In genomic region chr17:35486920-35487727, GRCh38 we compare ENCODE assay signal across 8 cellular contexts. TPM values are rescaled to one million over a fixed set of nuclear protein-coding genes. Genes with fewer than 3 reads are reported as not detected.
DNase-seq lines count a peak whose midpoint lies in the region; ATAC-seq and TF ChIP-seq lines count a peak whose summit lies in the region.

No MANE protein-coding gene starts in this region.

- H3K27ac Mint-ChIP-seq in activated T-cell treated with anti-CD3 and anti-CD28 coated beads, Interleukin-2, amount 50 U/mL, for 72 hours: peak overlapping the region; percentile 90
- H3K27ac Mint-ChIP-seq in progenitor cell of endocrine pancreas: no peak overlapping the region

- no peak for TF ChIP-seq EP300 in upper lobe of left lung (IDR thresholded peaks at IDR 0.05)

- TF ChIP-seq POLR2A in GM18951 (IDR thresholded peaks at IDR 0.05; ENCODE audit: extremely low read depth, insufficient read depth, insufficient read length) (peak; percentile 43), upper lobe of left lung (IDR thresholded peaks at IDR 0.05) (no peak)

- DNase-seq in NOMO-1 treated with DMSO at 0.1 percent for 48 hours (lab: John Stamatoyannopoulos, UW; ENCODE audit: unreplicated experiment) (peak; percentile 78), foreskin keratinocyte (peak; percentile 7 to 17), progenitor cell of endocrine pancreas (ENCODE audit: low spot score, unreplicated experiment) (no peak), upper lobe of left lung (peak; percentile 65 to 91), PC-3 (no peak), NAMALWA (ENCODE audit: low spot score) (no peak)
- DNase-seq in activated T-cell treated with anti-CD3 and anti-CD28 coated beads, Interleukin-2, amount 50 U/mL, for 72 hours: peak; percentile 91 to 92

- H3F3A ChIP-seq in PC-3 (ENCODE audit: low read length, unreplicated experiment): no peaks in the 10 kb centered on the region

- no peak overlapping the region for H3K4me2 ChIP-seq in PC-3 (ENCODE audit: low read length)

- H3K27me3 Mint-ChIP-seq in activated T-cell treated with anti-CD3 and anti-CD28 coated beads, Interleukin-2, amount 50 U/mL, for 72 hours (ENCODE audit: low read depth): no peaks in the 10 kb centered on the region
- H3K27me3 Mint-ChIP-seq in progenitor cell of endocrine pancreas: peaks cover 82% of the 10 kb centered on the region

- peak overlapping the region; percentile 83 to 87 for H3K4me3 Mint-ChIP-seq in activated T-cell treated with anti-CD3 and anti-CD28 coated beads, Interleukin-2, amount 50 U/mL, for 72 hours
- H3K4me3 Mint-ChIP-seq in progenitor cell of endocrine pancreas (ENCODE audit: low read depth): peak overlapping the region; percentile 62

- peak; percentile 81 to 85 for ATAC-seq in activated T-cell treated with anti-CD3 and anti-CD28 coated beads, Interleukin-2, amount 50 U/mL, for 72 hours (replicated peaks in 1 of 2)
- ATAC-seq in foreskin keratinocyte: peak; percentile 50
- peak; percentile 79 to 90 for ATAC-seq in upper lobe of left lung (ENCODE audit: low FRiP score in 2 of 2)
- ATAC-seq in PC-3: no peak

- TF ChIP-seq CTCF in foreskin keratinocyte (conservative IDR thresholded peaks at IDR 0.05) (no peak), progenitor cell of endocrine pancreas (IDR thresholded peaks at IDR 0.05; ENCODE audit: unreplicated experiment) (no peak), upper lobe of left lung (IDR thresholded peaks at IDR 0.05) (no peak), PC-3 (conservative IDR thresholded peaks at IDR 0.05; ENCODE audit: low read depth, low read length) (no peak)

- no peak overlapping the region for H3K27ac ChIP-seq in foreskin keratinocyte
- peak overlapping the region; percentile 72 to 78 (median 74) for H3K27ac ChIP-seq in upper lobe of left lung
- H3K27ac ChIP-seq in PC-3 (ENCODE audit: low read length): no peak overlapping the region

- H3K27me3 ChIP-seq in foreskin keratinocyte (peaks cover 92% of the 10 kb centered on the region), upper lobe of left lung (peaks cover 0 to 21% (median 8%) of the 10 kb centered on the region in 4 donors), PC-3 (ENCODE audit: low read length) (peaks cover 58% of the 10 kb centered on the region)

- H3K4me3 ChIP-seq in upper lobe of left lung (peak overlapping the region; percentile 42 to 60 (median 53)), PC-3 (ENCODE audit: low read length) (no peak overlapping the region)

- H4K20me1 ChIP-seq in PC-3 (ENCODE audit: low read length): no peaks in the 10 kb centered on the region

- 16 to 28% methylated on average over 16 to 32 of the region's 41 CpGs for WGBS in upper lobe of left lung, 2 donors

- no peaks in the 10 kb centered on the region for H3K79me2 ChIP-seq in PC-3 (ENCODE audit: low read length)

- peaks cover 55% of the 10 kb centered on the region for H3K4me1 Mint-ChIP-seq in activated T-cell treated with anti-CD3 and anti-CD28 coated beads, Interleukin-2, amount 50 U/mL, for 72 hours (ENCODE audit: low read depth)
- H3K4me1 Mint-ChIP-seq in progenitor cell of endocrine pancreas (ENCODE audit: low read depth): no peaks in the 10 kb centered on the region

- no peak overlapping the region for H2AFZ ChIP-seq in PC-3 (ENCODE audit: low read length)

- CTCF ChIA-PET in PC-3 (lab: Charles Lee): no interaction called here

- no peaks in the 10 kb centered on the region for H3K36me3 ChIP-seq in upper lobe of left lung
- H3K36me3 ChIP-seq in PC-3 (ENCODE audit: low read depth, low read length): no peaks in the 10 kb centered on the region

- intact Hi-C loops in PC-3 (cut with micrococcal nuclease): no loop called here

- H3K9me2 ChIP-seq in PC-3 (replicated peaks; ENCODE audit: low read length): no peaks in the 10 kb centered on the region

- in situ Hi-C loops in GM18951 (cut with MboI; ENCODE audit: low sequenced_read_pairs, unreplicated experiment): no loop called here

- H3K9me3 Mint-ChIP-seq in activated T-cell treated with anti-CD3 and anti-CD28 coated beads, Interleukin-2, amount 50 U/mL, for 72 hours: peaks cover 0 to 3% of the 10 kb centered on the region in 2 donors
- no peaks in the 10 kb centered on the region for H3K9me3 Mint-ChIP-seq in progenitor cell of endocrine pancreas (ENCODE audit: low read depth)

- H3K9ac ChIP-seq in PC-3 (ENCODE audit: low read length): no peak overlapping the region

- POLR2A ChIA-PET in PC-3 (lab: Charles Lee; ENCODE audit: unreplicated experiment): no interaction called here

- H3K4me1 ChIP-seq in foreskin keratinocyte (peaks cover 9% of the 10 kb centered on the region), upper lobe of left lung (peaks cover 0 to 19% (median 10%) of the 10 kb centered on the region in 4 donors), PC-3 (ENCODE audit: insufficient read depth, low read length) (no peaks in the 10 kb centered on the region)

- peaks cover 30 to 59% of the 10 kb centered on the region in 2 donors for H3K36me3 Mint-ChIP-seq in activated T-cell treated with anti-CD3 and anti-CD28 coated beads, Interleukin-2, amount 50 U/mL, for 72 hours (ENCODE audit: insufficient read depth in 2 of 2)
- no peaks in the 10 kb centered on the region for H3K36me3 Mint-ChIP-seq in progenitor cell of endocrine pancreas (ENCODE audit: insufficient read depth)

- H3K9me3 ChIP-seq in upper lobe of left lung (no peaks in the 10 kb centered on the region), PC-3 (ENCODE audit: low read length) (no peaks in the 10 kb centered on the region)

- no TSS peak for BruUV-seq in PC-3 (replicated peaks; lab: Mats Ljungman, UMichigan)

RNA-seq across cellular contexts. Expression of gene SLFN13, which starts 38.6 kb away (rescaled TPM):
- 10 to 100 TPM; 45.8 to 57.3 TPM for total RNA-seq in activated T-cell treated with anti-CD3 and anti-CD28 coated beads, Interleukin-2, amount 50 U/mL, for 72 hours
- total RNA-seq in foreskin keratinocyte: 2.8 and 3.7 TPM in 2 replicates
- 1.1 and 1.3 TPM in 2 replicates for polyA plus RNA-seq in foreskin keratinocyte
- total RNA-seq in progenitor cell of endocrine pancreas: 32.4 and 33.6 TPM in 2 replicates
- 10 to 100 TPM in 4 of 6 donors, 1 to 10 TPM in 2; 9.1 to 46.8 (median 19.2) TPM for total RNA-seq in upper lobe of left lung
- total RNA-seq in PC-3 (2014; rRNA removed): 4.6 and 8.2 TPM in 2 replicates

RNA-seq across cellular contexts. Expression of gene SLFN12L, which starts 50.4 kb away (rescaled TPM):
- total RNA-seq in activated T-cell treated with anti-CD3 and anti-CD28 coated beads, Interleukin-2, amount 50 U/mL, for 72 hours: 10 to 100 TPM; 59.0 to 73.6 TPM
- total RNA-seq in foreskin keratinocyte (not detected in 2 replicates), progenitor cell of endocrine pancreas (not detected in 2 replicates), upper lobe of left lung (10 to 100 TPM in 2 of 6 donors, 1 to 10 TPM in 4; 2.5 to 26.2 (median 5.9) TPM), PC-3 (2014; rRNA removed) (not detected in 2 replicates)
- not detected in 2 replicates for polyA plus RNA-seq in foreskin keratinocyte

RNA-seq across cellular contexts. Expression of gene SLFN12, which starts 54.8 kb away (rescaled TPM):
- 1 to 10 TPM; 9.1 to 9.8 TPM for total RNA-seq in activated T-cell treated with anti-CD3 and anti-CD28 coated beads, Interleukin-2, amount 50 U/mL, for 72 hours
- 8.4 and 13.1 TPM in 2 replicates for total RNA-seq in foreskin keratinocyte
- polyA plus RNA-seq in foreskin keratinocyte: 4.6 and 5.4 TPM in 2 replicates
- 16.6 and 17.7 TPM in 2 replicates for total RNA-seq in progenitor cell of endocrine pancreas
- total RNA-seq in upper lobe of left lung: 10 to 100 TPM in 5 of 6 donors, 1 to 10 TPM in 1; 7.0 to 26.2 (median 12.3) TPM
- total RNA-seq in PC-3 (2014; rRNA removed): not detected in 2 replicates

Comparison
In these comparisons a context has a peak if more than half of its experiments do, and no peak if none do; other contexts are left out.
1. DNase-seq: peak in NOMO-1 treated with DMSO at 0.1 percent for 48 hours (single experiment), activated T-cell treated with anti-CD3 and anti-CD28 coated beads, Interleukin-2, amount 50 U/mL, for 72 hours (2 of 2), foreskin keratinocyte (2 of 2) and upper lobe of left lung (2 of 2); none in progenitor cell of endocrine pancreas (single experiment), PC-3 (single experiment) and NAMALWA (single experiment).
2. H3K27ac ChIP-seq: peak in upper lobe of left lung (4 of 4); none in foreskin keratinocyte (single experiment) and PC-3 (single experiment).